In genomic region chr4:84146300-84146942, GRCh38 we compare ENCODE assay signal across 16 cellular contexts.
DNase-seq lines count a peak whose midpoint lies in the region; ATAC-seq and TF ChIP-seq lines count a peak whose summit lies in the region.
"Had no signal": no experiment of that assay in that cellular context is flagged by ENCODE, and none has a peak within 500 bp of the region (broad histone marks: within the 10 kb centered on the region; RNA-seq: fewer than 3 reads in every experiment).

No MANE protein-coding gene starts in this region.

- no peaks in the 10 kb centered on the region for H3K36me3 Mint-ChIP-seq in CD8-positive, alpha-beta T cell
- H3K36me3 Mint-ChIP-seq in Calu3 (ENCODE audit: insufficient read depth, unreplicated experiment), result no peaks in the 10 kb centered on the region
- H3K36me3 Mint-ChIP-seq: memory B cell had no signal

- no peaks in the 10 kb centered on the region for H3K36me3 ChIP-seq in CD8-positive, alpha-beta T cell (ENCODE audit: insufficient read depth, low read length)
- H3K36me3 ChIP-seq: adrenal gland had no signal

- no peak for TF ChIP-seq CTCF in CD8-positive, alpha-beta T cell (IDR thresholded peaks at IDR 0.05)
- no peak for TF ChIP-seq CTCF in Calu3 (IDR thresholded peaks at IDR 0.05; ENCODE audit: unreplicated experiment)

- BruUV-seq in Calu3 (replicated peaks; lab: Mats Ljungman, UMichigan), result no TSS peak

- ATAC-seq in GM18520 (IDR thresholded peaks at IDR 0.05; ENCODE audit: unreplicated experiment) (peak; percentile 54), GM21529 (IDR thresholded peaks at IDR 0.05; ENCODE audit: unreplicated experiment) (peak; percentile 62), HG03280 (IDR thresholded peaks at IDR 0.05; ENCODE audit: unreplicated experiment) (peak; percentile 58)
- ATAC-seq in CD8-positive, alpha-beta T cell, result no peak

- H3K4me3 ChIP-seq in CD8-positive, alpha-beta T cell (ENCODE audit: low read depth, low read length), result no peak overlapping the region
- H3K4me3 ChIP-seq: adrenal gland, coronary artery, smooth muscle cell had no signal

- H3K27ac Mint-ChIP-seq in CD8-positive, alpha-beta T cell, result no peak overlapping the region
- H3K27ac Mint-ChIP-seq in Calu3 (ENCODE audit: unreplicated experiment), result no peak overlapping the region
- H3K27ac Mint-ChIP-seq: memory B cell had no signal

- no peaks in the 10 kb centered on the region for H3K4me1 ChIP-seq in CD8-positive, alpha-beta T cell (ENCODE audit: insufficient read depth, low read length)
- H3K4me1 ChIP-seq: adrenal gland had no signal

- H3K27me3 ChIP-seq in CD8-positive, alpha-beta T cell (ENCODE audit: insufficient read depth, low read length), result no peaks in the 10 kb centered on the region
- H3K27me3 ChIP-seq: adrenal gland had no signal

- H3K4me3 Mint-ChIP-seq in CD8-positive, alpha-beta T cell, result no peak overlapping the region
- no peak overlapping the region for H3K4me3 Mint-ChIP-seq in Calu3 (ENCODE audit: low read depth, unreplicated experiment)
- H3K4me3 Mint-ChIP-seq: memory B cell had no signal

- CTCF ChIA-PET in CD8-positive, alpha-beta T cell (lab: Charles Lee), result no interaction called here
- CTCF ChIA-PET in Calu3 (lab: Charles Lee), result no interaction called here

- no peak overlapping the region for H3K27ac ChIP-seq in CD8-positive, alpha-beta T cell (ENCODE audit: low read depth, low read length)
- H3K27ac ChIP-seq: adrenal gland, C4-2B, coronary artery had no signal

- H3K9me3 ChIP-seq in CD8-positive, alpha-beta T cell (ENCODE audit: low read length), result no peaks in the 10 kb centered on the region
- H3K9me3 ChIP-seq: adrenal gland had no signal

- H3K4me1 Mint-ChIP-seq in CD8-positive, alpha-beta T cell (ENCODE audit: low read depth), result peaks cover 3% of the 10 kb centered on the region
- no peaks in the 10 kb centered on the region for H3K4me1 Mint-ChIP-seq in Calu3 (ENCODE audit: low read depth, unreplicated experiment)
- H3K4me1 Mint-ChIP-seq: memory B cell had no signal

- intact Hi-C loops in CD8-positive, alpha-beta T cell (cut with DNase I, micrococcal nuclease), result no loop called here
- intact Hi-C loops in Calu3 (cut with micrococcal nuclease; ENCODE audit: unreplicated experiment), result loop anchor here (10.0 kb wide), 1 partner anchor 372 kb away; no protein-coding TSS in a partner anchor

- H3K9me3 Mint-ChIP-seq in CD8-positive, alpha-beta T cell, result no peaks in the 10 kb centered on the region
- no peaks in the 10 kb centered on the region for H3K9me3 Mint-ChIP-seq in Calu3 (ENCODE audit: low read depth, unreplicated experiment)
- H3K9me3 Mint-ChIP-seq: memory B cell had no signal

- DNase-seq in astrocyte of the hippocampus (ENCODE audit: low read depth, low spot score), result peak; percentile 4
- DNase-seq in amygdala (lab: John Stamatoyannopoulos, UW), result no peak
- no peak for DNase-seq in CD8-positive, alpha-beta T cell
- DNase-seq in Calu3, result no peak
- DNase-seq in DMS79 (lab: John Stamatoyannopoulos, UW), result no peak
- DNase-seq: activated CD4-positive, CD25-positive, alpha-beta regulatory T cell; adrenal gland; KG1; NCI-H2081 treated with DMSO at 0.1 percent for 48 hours had no signal

- H3K27me3 Mint-ChIP-seq in CD8-positive, alpha-beta T cell (ENCODE audit: low read depth), result no peaks in the 10 kb centered on the region
- no peaks in the 10 kb centered on the region for H3K27me3 Mint-ChIP-seq in Calu3 (ENCODE audit: unreplicated experiment)
- H3K27me3 Mint-ChIP-seq: memory B cell had no signal

- POLR2A ChIA-PET in CD8-positive, alpha-beta T cell (lab: Charles Lee), result no interaction called here
